Comparison of ENCODE assay signal across 12 cellular contexts in genomic region chr15:35061171-35062163, GRCh38. TPM values are rescaled to one million over a fixed set of nuclear protein-coding genes. Genes with fewer than 3 reads are reported as not detected.
A peak's percentile ranks its signal among the peaks of the same experiment; 100 is the strongest.
DNase-seq lines count a peak whose midpoint lies in the region; FAIRE-seq and TF ChIP-seq lines count a peak whose summit lies in the region.
"Had no signal": no experiment of that assay in that cellular context is flagged by ENCODE, and none has a peak within 500 bp of the region (broad histone marks: within the 10 kb centered on the region; RNA-seq: fewer than 3 reads in every experiment).

No MANE protein-coding gene starts in this region.

- H3K36me3 Mint-ChIP-seq in nephron progenitor cell (ENCODE audit: low read depth) (no peaks in the 10 kb centered on the region), immature natural killer cell (no peaks in the 10 kb centered on the region)

- no peaks in the 10 kb centered on the region for H4K20me1 ChIP-seq in MM.1S (ENCODE audit: insufficient read depth, low read length)

- no peaks in the 10 kb centered on the region for H3K9me3 ChIP-seq in MM.1S (replicated peaks; ENCODE audit: insufficient read depth, low read length)
- H3K9me3 ChIP-seq in ovary = no peaks in the 10 kb centered on the region
- no peaks in the 10 kb centered on the region for H3K9me3 ChIP-seq in spleen

- H3K27ac ChIP-seq in MM.1S (ENCODE audit: low read length) = peak overlapping the region; percentile 50; the same call in 1 of the 2 replicates
- peak overlapping the region in 1 of 2 donors; percentile 71 for H3K27ac ChIP-seq in ovary
- no peak overlapping the region for H3K27ac ChIP-seq in spleen
- H3K27ac ChIP-seq in substantia nigra (ENCODE audit: low read depth, low read length, poor library complexity, severe bottlenecking) = no peak overlapping the region
- H3K27ac ChIP-seq: C4-2B had no signal

- peaks cover 28% of the 10 kb centered on the region for H3F3A ChIP-seq in MM.1S (ENCODE audit: insufficient read depth, low read length)

- H3K4me1 Mint-ChIP-seq in nephron progenitor cell (peaks cover 32% of the 10 kb centered on the region), immature natural killer cell (no peaks in the 10 kb centered on the region)

- H3K36me3 ChIP-seq in MM.1S (replicated peaks; ENCODE audit: insufficient read depth, low read length) = no peaks in the 10 kb centered on the region
- no peaks in the 10 kb centered on the region for H3K36me3 ChIP-seq in ovary
- H3K36me3 ChIP-seq in spleen = no peaks in the 10 kb centered on the region

- H3K9me3 Mint-ChIP-seq in nephron progenitor cell (peaks cover 5% of the 10 kb centered on the region), immature natural killer cell (no peaks in the 10 kb centered on the region)

- H3K27me3 Mint-ChIP-seq in nephron progenitor cell (ENCODE audit: low read depth, poor library complexity) (no peaks in the 10 kb centered on the region), immature natural killer cell (ENCODE audit: low read depth in 3 of 3) (peaks cover 1 to 3% (median 1%) of the 10 kb centered on the region in 3 donors)

- 16 to 25% (median 17%) methylated on average over 19 of the region's 19 CpGs for WGBS in ovary, 3 donors
- WGBS in spleen, 5 donors = 78 to 89% (median 79%) methylated on average over 19 of the region's 19 CpGs

- no peak overlapping the region for H3K9ac ChIP-seq in MM.1S (ENCODE audit: low read length)

- H3K4me3 ChIP-seq in MM.1S (ENCODE audit: low read length) = no peak overlapping the region
- H3K4me3 ChIP-seq in ovary = no peak overlapping the region
- H3K4me3 ChIP-seq in spleen = no peak overlapping the region

- H2AFZ ChIP-seq in MM.1S (ENCODE audit: low read length) = no peak overlapping the region

- DNase-seq in GM19239 (ENCODE audit: insufficient read length, low spot score) = no peak
- DNase-seq in MM.1S = no peak
- peak; percentile 24 for DNase-seq in fibroblast of gingiva (ENCODE audit: low read depth)
- DNase-seq in ovary = peak; percentile 46 to 61 (median 53)
- no peak for DNase-seq in spleen
- no peak for DNase-seq in nephron progenitor cell
- DNase-seq in substantia nigra (lab: John Stamatoyannopoulos, UW) = no peak
- DNase-seq in immature natural killer cell = no peak
- DNase-seq: NCI-H2171 treated with DMSO at 0.1 percent for 48 hours, small intestine had no signal

- intact Hi-C loops in ovary (cut with DNase I) = no loop called here
- intact Hi-C loops in spleen (cut with DNase I; ENCODE audit: low total_unique reads) = no loop called here

- H3K27me3 ChIP-seq in MM.1S (replicated peaks; ENCODE audit: insufficient read depth, low read length) (no peaks in the 10 kb centered on the region), ovary (no peaks in the 10 kb centered on the region), spleen (replicated peaks in 1 of 7) (no peaks in the 10 kb centered on the region)

- TF ChIP-seq CTCF in MM.1S (IDR thresholded peaks at IDR 0.05; ENCODE audit: low read length) (no peak), ovary (IDR thresholded peaks at IDR 0.05) (no peak), spleen (IDR thresholded peaks at IDR 0.05 in 8 of 11, conservative IDR thresholded peaks at IDR 0.05 in 3 of 11) (no peak), nephron progenitor cell (IDR thresholded peaks at IDR 0.05) (no peak)

- H3K4me3 Mint-ChIP-seq in nephron progenitor cell (no peak overlapping the region), immature natural killer cell (no peak overlapping the region)

- no peak overlapping the region for H3K27ac Mint-ChIP-seq in nephron progenitor cell
- no peak overlapping the region for H3K27ac Mint-ChIP-seq in immature natural killer cell

- H3K4me1 ChIP-seq in MM.1S (ENCODE audit: low read length) (peaks cover 31% of the 10 kb centered on the region), ovary (ENCODE audit: insufficient read depth) (peaks cover 6% of the 10 kb centered on the region), spleen (peaks cover 0 to 6% (median 0%) of the 10 kb centered on the region in 6 donors)

- TF ChIP-seq POLR2A in ovary (IDR thresholded peaks at IDR 0.05) (no peak), spleen (IDR thresholded peaks at IDR 0.05) (no peak)

- no peaks in the 10 kb centered on the region for H3K9me2 ChIP-seq in MM.1S (replicated peaks; ENCODE audit: insufficient read depth, low read length)

- no peaks in the 10 kb centered on the region for H3K79me2 ChIP-seq in MM.1S (ENCODE audit: low read length)

- H3K4me2 ChIP-seq in MM.1S (ENCODE audit: low read depth, low read length) = peak overlapping the region; percentile 7; the same call in 1 of the 2 replicates

- TF ChIP-seq EP300 in ovary (IDR thresholded peaks at IDR 0.05) = no peak

- peak; percentile 61 for FAIRE-seq in GM19239 (lab: Jason Lieb, UNC)
- FAIRE-seq: colon, small intestine had no signal

RNA-seq across cellular contexts. Expression of gene NANOGP8, which starts 23.6 kb away (rescaled TPM):
- total RNA-seq in ovary = 1 to 10 TPM in 3 of 7 donors, under 1 TPM in 4; 0.40 to 3.3 (median 0.97) TPM
- polyA plus RNA-seq in ovary = under 1 TPM; 0.16 to 0.33 TPM
- 1 to 10 TPM in 3 of 7 donors, under 1 TPM in 2, not detected in 2; 0.50 to 4.4 (median 1.1) TPM for total RNA-seq in spleen
- not detected for polyA plus RNA-seq in spleen
- polyA plus RNA-seq in immature natural killer cell = not detected
- polyA plus RNA-seq: small intestine had no signal

Comparison
In these comparisons a context has a peak if more than half of its experiments do, and no peak if none do; other contexts are left out.
1. DNase-seq: peak in fibroblast of gingiva (single experiment) and ovary (5 of 5); none in GM19239 (single experiment), MM.1S (single experiment), spleen (single experiment), nephron progenitor cell (single experiment), substantia nigra (0 of 49) and immature natural killer cell (0 of 3).